In the genomic region with DNA sequence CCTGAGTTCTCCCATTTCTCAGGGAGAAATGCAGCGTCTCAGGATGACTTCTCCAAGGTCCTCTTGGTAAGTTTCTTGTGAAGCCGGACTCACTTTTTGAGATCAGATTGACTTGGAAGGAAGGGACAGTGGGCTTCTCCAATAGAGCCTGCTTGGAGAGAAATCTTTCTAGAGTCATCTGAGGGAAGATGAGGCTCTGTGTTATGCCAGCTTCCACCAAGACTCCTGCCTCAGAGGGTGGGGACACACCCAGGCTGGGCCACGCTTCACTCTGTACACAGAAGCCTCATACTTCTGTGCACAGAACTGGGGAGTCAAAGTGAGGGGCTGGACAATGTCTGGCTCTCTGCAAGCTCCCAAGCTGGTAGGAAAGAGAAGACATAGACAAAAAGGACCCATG, we compare ENCODE assay signal across 9 cellular contexts. TPM values are rescaled to one million over a fixed set of nuclear protein-coding genes. Genes with fewer than 3 reads are reported as not detected.
DNase-seq lines count a peak whose midpoint lies in the region; ATAC-seq and TF ChIP-seq lines count a peak whose summit lies in the region.
"Had no signal": no experiment of that assay in that cellular context is flagged by ENCODE, and none has a peak within 500 bp of the region (broad histone marks: within the 10 kb centered on the region; RNA-seq: fewer than 3 reads in every experiment).

No MANE protein-coding gene starts in this region.

- H3K4me2 ChIP-seq in mammary epithelial cell (ENCODE audit: insufficient read depth, low read depth, low read length), result peak overlapping the region; percentile 69

- no peaks in the 10 kb centered on the region for H3K9me3 Mint-ChIP-seq in naive B cell

- H3K36me3 ChIP-seq in heart right ventricle, result no peaks in the 10 kb centered on the region
- H3K36me3 ChIP-seq in mammary epithelial cell (ENCODE audit: insufficient read depth, low read length), result no peaks in the 10 kb centered on the region
- no peaks in the 10 kb centered on the region for H3K36me3 ChIP-seq in urinary bladder (ENCODE audit: insufficient read depth)

- CTCF ChIA-PET in mammary epithelial cell (lab: Charles Lee; ENCODE audit: low non-redundant PET), result interaction anchor here (0.7 kb wide), 1 partner anchor 296 kb away, joined by 4 read pairs; no protein-coding TSS in a partner anchor
- CTCF ChIA-PET in HEK293T (lab: Yijun Ruan, JAX), result interaction anchor here (1.2 kb wide), 1 partner anchor 17 kb away, joined by 4 read pairs; no protein-coding TSS in a partner anchor

- H3K4me3 ChIP-seq in heart right ventricle (peak overlapping the region in 3 of 10 donors; percentile 9 to 32 (median 22)), mammary epithelial cell (replicated peaks in 1 of 3; ENCODE audit: insufficient read depth in 1 of 3, low read depth in 2 of 3, low read length in 3 of 3) (no peak overlapping the region), urinary bladder (ENCODE audit: low read depth, low read length) (no peak overlapping the region)

- no peak for DNase-seq in heart right ventricle
- no peak for DNase-seq in Right ventricle myocardium superior
- no peak for DNase-seq in mammary epithelial cell
- DNase-seq in naive B cell, result no peak
- no peak for DNase-seq in NCI-H226
- DNase-seq in HEK293T (ENCODE audit: extremely low spot score), result no peak
- DNase-seq: NCI-H1436 had no signal

- dilution Hi-C loops in mammary epithelial cell (cut with HindIII; ENCODE audit: low sequenced_read_pairs), result no loop called here

- H3K27me3 Mint-ChIP-seq in naive B cell, result no peaks in the 10 kb centered on the region

- peak overlapping the region in 5 of 6 donors; percentile 42 to 86 (median 67) for H3K27ac Mint-ChIP-seq in naive B cell

- H4K20me1 ChIP-seq in mammary epithelial cell (ENCODE audit: insufficient read depth, low read length), result no peaks in the 10 kb centered on the region

- ATAC-seq in heart right ventricle (no peak), Right ventricle myocardium superior (ENCODE audit: poor library complexity) (no peak), naive B cell (ENCODE audit: low read depth in 2 of 2) (no peak), GM21423 (IDR thresholded peaks at IDR 0.05; ENCODE audit: unreplicated experiment) (no peak)

- intact Hi-C loops in heart right ventricle (cut with DNase I), result loop anchor here in 5 of 10 donors (5.0 to 10.0 kb wide), 3 partner anchors 58 to 181 kb away; a partner anchor contains a TSS
- intact Hi-C loops in Right ventricle myocardium superior (cut with DNase I), result no loop called here
- intact Hi-C loops in mammary epithelial cell (cut with micrococcal nuclease), result no loop called here

- TF ChIP-seq CTCF in heart right ventricle (IDR thresholded peaks at IDR 0.05) (no peak), mammary epithelial cell (conservative IDR thresholded peaks at IDR 0.05 in 1 of 2, IDR thresholded peaks at IDR 0.05 in 1 of 2; ENCODE audit: extremely low read depth in 1 of 2, insufficient read depth in 1 of 2, low read depth in 1 of 2, low read length in 2 of 2) (no peak)

- H2AFZ ChIP-seq in mammary epithelial cell (ENCODE audit: low read depth, low read length), result peak overlapping the region; percentile 86

- peaks cover 28 to 41% (median 28%) of the 10 kb centered on the region in 3 donors for H3K4me1 Mint-ChIP-seq in naive B cell

- no peaks in the 10 kb centered on the region for H3K79me2 ChIP-seq in mammary epithelial cell (ENCODE audit: insufficient read depth, low read length)

- 62 to 72% methylated on average over 3 of the region's 3 CpGs for WGBS in heart right ventricle, 2 donors
- 65% methylated on average over 2 of the region's 3 CpGs for WGBS in mammary epithelial cell (ENCODE audit: low coverage, missing lambda C conversion rate)
- WGBS in urinary bladder, result 71% methylated on average over 3 of the region's 3 CpGs

- no peaks in the 10 kb centered on the region for H3K36me3 Mint-ChIP-seq in naive B cell

- H3K4me3 Mint-ChIP-seq in naive B cell, result peak overlapping the region in 5 of 8 donors; percentile 29 to 64 (median 46)

- in situ Hi-C loops in mammary epithelial cell (cut with MboI; ENCODE audit: low sequenced_read_pairs in 2 of 2), result no loop called here

- peak overlapping the region; percentile 55 for H3K9ac ChIP-seq in mammary epithelial cell (ENCODE audit: insufficient read depth, low read length)

- H3K27ac ChIP-seq in heart right ventricle (peak overlapping the region; percentile 47 to 92 (median 89)), mammary epithelial cell (ENCODE audit: insufficient read depth, low read depth, low read length) (peak overlapping the region; percentile 73), urinary bladder (ENCODE audit: low read depth) (peak overlapping the region; percentile 95)

- H3K9me3 ChIP-seq in heart right ventricle (no peaks in the 10 kb centered on the region), mammary epithelial cell (replicated peaks; ENCODE audit: insufficient read depth, low read length) (no peaks in the 10 kb centered on the region)

- BruUV-seq in mammary epithelial cell (replicated peaks; lab: Mats Ljungman, UMichigan), result no TSS peak

- H3K4me1 ChIP-seq in heart right ventricle (peaks cover 28 to 74% (median 64%) of the 10 kb centered on the region in 9 donors), mammary epithelial cell (ENCODE audit: insufficient read depth, low read length) (peaks cover 34% of the 10 kb centered on the region), urinary bladder (ENCODE audit: insufficient read depth) (peaks cover 6% of the 10 kb centered on the region)

- H3K27me3 ChIP-seq in heart right ventricle (no peaks in the 10 kb centered on the region), mammary epithelial cell (ENCODE audit: insufficient read depth, low read length) (no peaks in the 10 kb centered on the region)

- POLR2A ChIA-PET in HEK293T (lab: Yijun Ruan, JAX), result no interaction called here

TF ChIP-seq in HEK293T, 16 proteins besides CTCF, POLR2A, EP300 and RAD21:
- TF ChIP-seq ELF4 (IDR thresholded peaks at IDR 0.05) (no peak), FOXA1 (IDR thresholded peaks at IDR 0.05) (no peak), ZNF384 (IDR thresholded peaks at IDR 0.05) (no peak), LEF1 (IDR thresholded peaks at IDR 0.05; ENCODE audit: borderline replicate concordance) (no peak), BHLHE40 (IDR thresholded peaks at IDR 0.05; ENCODE audit: borderline replicate concordance) (no peak), SUZ12 (IDR thresholded peaks at IDR 0.05) (no peak), CTBP1 (IDR thresholded peaks at IDR 0.05; ENCODE audit: borderline replicate concordance) (no peak), FOXK2 (IDR thresholded peaks at IDR 0.05) (no peak), TARDBP (IDR thresholded peaks at IDR 0.05) (no peak), HDGF (IDR thresholded peaks at IDR 0.05; ENCODE audit: borderline replicate concordance) (no peak), ARNT (IDR thresholded peaks at IDR 0.05) (no peak), L3MBTL2 (conservative IDR thresholded peaks at IDR 0.05) (no peak), NFRKB (IDR thresholded peaks at IDR 0.05) (no peak), SP1 (IDR thresholded peaks at IDR 0.05) (no peak), FOXM1 (IDR thresholded peaks at IDR 0.05; ENCODE audit: borderline replicate concordance) (no peak)
- TF ChIP-seq, protein P1, sequence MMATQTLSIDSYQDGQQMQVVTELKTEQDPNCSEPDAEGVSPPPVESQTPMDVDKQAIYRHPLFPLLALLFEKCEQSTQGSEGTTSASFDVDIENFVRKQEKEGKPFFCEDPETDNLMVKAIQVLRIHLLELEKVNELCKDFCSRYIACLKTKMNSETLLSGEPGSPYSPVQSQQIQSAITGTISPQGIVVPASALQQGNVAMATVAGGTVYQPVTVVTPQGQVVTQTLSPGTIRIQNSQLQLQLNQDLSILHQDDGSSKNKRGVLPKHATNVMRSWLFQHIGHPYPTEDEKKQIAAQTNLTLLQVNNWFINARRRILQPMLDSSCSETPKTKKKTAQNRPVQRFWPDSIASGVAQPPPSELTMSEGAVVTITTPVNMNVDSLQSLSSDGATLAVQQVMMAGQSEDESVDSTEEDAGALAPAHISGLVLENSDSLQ (IDR thresholded peaks at IDR 0.05), result no peak

RNA-seq across cellular contexts. Expression of a gene that starts 5.5 kb away (rescaled TPM):
- under 1 TPM in 5 of 10 donors, not detected in 5; 0.05 to 0.16 (median 0.07) TPM for total RNA-seq in heart right ventricle
- under 1 TPM; 0.03 to 0.15 TPM for polyA plus RNA-seq in heart right ventricle
- 0.05 TPM for total RNA-seq in Right ventricle myocardium superior
- total RNA-seq in mammary epithelial cell, result under 1 TPM in 1 of 2 donors, not detected in 1; under 0.01 TPM
- polyA plus RNA-seq in mammary epithelial cell, result not detected
- not detected for polyA minus RNA-seq in mammary epithelial cell
- not detected for polyA plus RNA-seq in naive B cell (ENCODE audit: low read depth in 6 of 6)
- total RNA-seq in urinary bladder, result 0.26 TPM
- 0.11 TPM for polyA plus RNA-seq in urinary bladder

RNA-seq across cellular contexts. Expression of a gene that starts 59.3 kb away (rescaled TPM):
- total RNA-seq in heart right ventricle (100 to 1,000 TPM in 1 of 10 donors, 10 to 100 TPM in 9; 36.6 to 112 (median 69.0) TPM), Right ventricle myocardium superior (116 TPM), mammary epithelial cell (10 to 100 TPM; 39.9 to 77.8 TPM), urinary bladder (24.9 TPM)
- polyA plus RNA-seq in heart right ventricle (100 to 1,000 TPM in 1 of 2 donors, 10 to 100 TPM in 1; 47.0 to 102 TPM), mammary epithelial cell (26.5 TPM), naive B cell (ENCODE audit: low read depth in 6 of 6) (10 to 100 TPM; 59.8 to 84.3 (median 64.0) TPM), urinary bladder (59.6 TPM)
- 31.0 TPM for polyA minus RNA-seq in mammary epithelial cell
